9 cellular contexts compared by ENCODE assay signal in genomic region chr12:54277823-54278276, GRCh38. TPM values are rescaled to one million over a fixed set of nuclear protein-coding genes. Genes with fewer than 3 reads are reported as not detected.
DNase-seq lines count a peak whose midpoint lies in the region; ATAC-seq and TF ChIP-seq lines count a peak whose summit lies in the region.
"Had no signal": no experiment of that assay in that cellular context is flagged by ENCODE, and none has a peak within 500 bp of the region (broad histone marks: within the 10 kb centered on the region; RNA-seq: fewer than 3 reads in every experiment).

No MANE protein-coding gene starts in this region.

- H3K27me3 Mint-ChIP-seq in CD4-positive, alpha-beta memory T cell = no peaks in the 10 kb centered on the region
- H3K27me3 Mint-ChIP-seq in dendritic cell treated with granulocyte-macrophage colony-stimulating factor and Interleukin-4, amounts not matched to agents 40 ng/mL and 50 ng/mL, for 4 days = no peaks in the 10 kb centered on the region
- H3K27me3 Mint-ChIP-seq in activated naive CD4-positive, alpha-beta T cell treated with anti-CD3 and anti-CD28 coated beads, Interleukin-2, amount 10 ng/mL, durations not matched to agents 7 days and 5 days = no peaks in the 10 kb centered on the region

- H3K27me3 ChIP-seq in CD4-positive, alpha-beta memory T cell (ENCODE audit: insufficient read depth, low read length) = no peaks in the 10 kb centered on the region
- H3K27me3 ChIP-seq in KMS-11 (ENCODE audit: insufficient read depth, low read depth) (no peaks in the 10 kb centered on the region), neutrophil (no peaks in the 10 kb centered on the region)

- CTCF ChIA-PET in CD4-positive, alpha-beta memory T cell (lab: Charles Lee; ENCODE audit: partially characterized antibody) = interaction anchor here (1.4 to 4.0 kb wide), 2 partner anchors 15 to 46 kb away, joined by 4 to 25 read pairs; partner anchors contain the start of gene COPZ1
- CTCF ChIA-PET in activated naive CD4-positive, alpha-beta T cell treated with anti-CD3 and anti-CD28 coated beads, Interleukin-2, amount 10 ng/mL, durations not matched to agents 7 days and 5 days (lab: Charles Lee) = no interaction called here

- POLR2A ChIA-PET in CD4-positive, alpha-beta memory T cell (lab: Charles Lee; ENCODE audit: partially characterized antibody) = interaction anchor here (1.4 to 1.8 kb wide), 2 partner anchors 11 to 14 kb away, joined by 3 to 5 read pairs; no protein-coding TSS in a partner anchor

- H3K4me3 ChIP-seq in CD4-positive, alpha-beta memory T cell (ENCODE audit: low read length in 2 of 2) = peak overlapping the region in 1 of 2 donors; percentile 10
- H3K4me3 ChIP-seq in KMS-11 (IDR thresholded peaks at IDR 0.05; ENCODE audit: insufficient read depth, low read depth, low read length) (no peak overlapping the region), neutrophil (ENCODE audit: low read depth in 1 of 2, low read length in 1 of 2) (no peak overlapping the region)

- H3K27ac ChIP-seq in CD4-positive, alpha-beta memory T cell (ENCODE audit: low read depth, low read length) = peak overlapping the region; percentile 92
- H3K27ac ChIP-seq in KMS-11 = no peak overlapping the region; the same call in 1 of the 2 replicates
- peak overlapping the region; percentile 86 for H3K27ac ChIP-seq in neutrophil

- H3K4me3 Mint-ChIP-seq in CD4-positive, alpha-beta memory T cell = peak overlapping the region in 1 of 8 donors; percentile 57
- peak overlapping the region; percentile 32 for H3K4me3 Mint-ChIP-seq in dendritic cell treated with granulocyte-macrophage colony-stimulating factor and Interleukin-4, amounts not matched to agents 40 ng/mL and 50 ng/mL, for 4 days
- no peak overlapping the region for H3K4me3 Mint-ChIP-seq in activated naive CD4-positive, alpha-beta T cell treated with anti-CD3 and anti-CD28 coated beads, Interleukin-2, amount 10 ng/mL, durations not matched to agents 7 days and 5 days

- H3K4me1 ChIP-seq in CD4-positive, alpha-beta memory T cell (ENCODE audit: insufficient read depth, low read length) = peaks cover 55% of the 10 kb centered on the region
- peaks cover 52% of the 10 kb centered on the region for H3K4me1 ChIP-seq in KMS-11 (ENCODE audit: low read depth, poor library complexity, severe bottlenecking)
- H3K4me1 ChIP-seq in neutrophil (ENCODE audit: control insufficient read depth in 1 of 2, insufficient read depth in 1 of 2, low read depth in 1 of 2, low read length in 1 of 2) = peaks cover 51 to 52% of the 10 kb centered on the region in 2 experiments

- no peak for ATAC-seq in GM18868 (IDR thresholded peaks at IDR 0.05; ENCODE audit: unreplicated experiment)

- peak overlapping the region; percentile 99; the same call in 1 of the 2 replicates for H3K9ac ChIP-seq in KMS-11

- intact Hi-C loops in CD4-positive, alpha-beta memory T cell (cut with micrococcal nuclease) = no loop called here
- intact Hi-C loops in dendritic cell treated with granulocyte-macrophage colony-stimulating factor and Interleukin-4, amounts not matched to agents 40 ng/mL and 50 ng/mL, for 4 days (cut with micrococcal nuclease) = no loop called here

- DNase-seq in CD4-positive, alpha-beta memory T cell = no peak
- no peak for DNase-seq in activated naive CD4-positive, alpha-beta T cell treated with anti-CD3 and anti-CD28 coated beads, Interleukin-2, amount 10 ng/mL, durations not matched to agents 7 days and 5 days
- DNase-seq in activated gamma-delta T cell (lab: John Stamatoyannopoulos, UW) (no peak), RPMI8226 (no peak)
- DNase-seq: occipital lobe had no signal

- peaks cover 12 to 13% of the 10 kb centered on the region in 2 donors for H3K36me3 Mint-ChIP-seq in CD4-positive, alpha-beta memory T cell
- H3K36me3 Mint-ChIP-seq in dendritic cell treated with granulocyte-macrophage colony-stimulating factor and Interleukin-4, amounts not matched to agents 40 ng/mL and 50 ng/mL, for 4 days (ENCODE audit: low read depth) = peaks cover 15% of the 10 kb centered on the region
- H3K36me3 Mint-ChIP-seq in activated naive CD4-positive, alpha-beta T cell treated with anti-CD3 and anti-CD28 coated beads, Interleukin-2, amount 10 ng/mL, durations not matched to agents 7 days and 5 days = peaks cover 35% of the 10 kb centered on the region

- TF ChIP-seq CTCF in KMS-11 (conservative IDR thresholded peaks at IDR 0.05; ENCODE audit: low read depth, low read length) (no peak), neutrophil (IDR thresholded peaks at IDR 0.05) (no peak)

- H3K9me3 ChIP-seq in CD4-positive, alpha-beta memory T cell (ENCODE audit: control insufficient read depth in 1 of 2, low read length in 2 of 2) = no peaks in the 10 kb centered on the region
- no peaks in the 10 kb centered on the region for H3K9me3 ChIP-seq in neutrophil

- H3K79me2 ChIP-seq in KMS-11 (ENCODE audit: insufficient read depth, low read depth) = peaks cover 78% of the 10 kb centered on the region

- no peak overlapping the region for H3K27ac Mint-ChIP-seq in CD4-positive, alpha-beta memory T cell
- H3K27ac Mint-ChIP-seq in dendritic cell treated with granulocyte-macrophage colony-stimulating factor and Interleukin-4, amounts not matched to agents 40 ng/mL and 50 ng/mL, for 4 days = no peak overlapping the region
- no peak overlapping the region for H3K27ac Mint-ChIP-seq in activated naive CD4-positive, alpha-beta T cell treated with anti-CD3 and anti-CD28 coated beads, Interleukin-2, amount 10 ng/mL, durations not matched to agents 7 days and 5 days

- H4K20me1 ChIP-seq in KMS-11 (ENCODE audit: insufficient read depth) = peaks cover 15% of the 10 kb centered on the region

- H2AFZ ChIP-seq in KMS-11 (ENCODE audit: low read depth) = no peak overlapping the region

- H3K9me3 Mint-ChIP-seq in CD4-positive, alpha-beta memory T cell = no peaks in the 10 kb centered on the region
- no peaks in the 10 kb centered on the region for H3K9me3 Mint-ChIP-seq in dendritic cell treated with granulocyte-macrophage colony-stimulating factor and Interleukin-4, amounts not matched to agents 40 ng/mL and 50 ng/mL, for 4 days
- no peaks in the 10 kb centered on the region for H3K9me3 Mint-ChIP-seq in activated naive CD4-positive, alpha-beta T cell treated with anti-CD3 and anti-CD28 coated beads, Interleukin-2, amount 10 ng/mL, durations not matched to agents 7 days and 5 days

- peaks cover 13% of the 10 kb centered on the region for H3K36me3 ChIP-seq in CD4-positive, alpha-beta memory T cell (ENCODE audit: insufficient read depth, low read length)
- peaks cover 24% of the 10 kb centered on the region for H3K36me3 ChIP-seq in KMS-11 (ENCODE audit: insufficient read depth)
- peaks cover 8% of the 10 kb centered on the region for H3K36me3 ChIP-seq in neutrophil

- H3K4me1 Mint-ChIP-seq in CD4-positive, alpha-beta memory T cell = peaks cover 31 to 40% (median 34%) of the 10 kb centered on the region in 4 donors
- peaks cover 24% of the 10 kb centered on the region for H3K4me1 Mint-ChIP-seq in dendritic cell treated with granulocyte-macrophage colony-stimulating factor and Interleukin-4, amounts not matched to agents 40 ng/mL and 50 ng/mL, for 4 days (ENCODE audit: low read depth)
- H3K4me1 Mint-ChIP-seq in activated naive CD4-positive, alpha-beta T cell treated with anti-CD3 and anti-CD28 coated beads, Interleukin-2, amount 10 ng/mL, durations not matched to agents 7 days and 5 days = peaks cover 50% of the 10 kb centered on the region

- H3K4me2 ChIP-seq in KMS-11 = peak overlapping the region; percentile 94

RNA-seq across cellular contexts. Expression of gene CBX5, which starts 2.1 kb away (rescaled TPM):
- 10 to 100 TPM; 71.0 to 76.3 TPM for total RNA-seq in CD4-positive, alpha-beta memory T cell
- 10 to 100 TPM; 13.3 to 19.2 TPM for polyA plus RNA-seq in CD4-positive, alpha-beta memory T cell

RNA-seq across cellular contexts. Expression of gene HNRNPA1, which starts 2.7 kb away (rescaled TPM):
- 1,000 to 10,000 TPM in 1 of 2 experiments, 100 to 1,000 TPM in 1; 986 to 1,061 TPM for total RNA-seq in CD4-positive, alpha-beta memory T cell
- 100 to 1,000 TPM; 756 to 958 TPM for polyA plus RNA-seq in CD4-positive, alpha-beta memory T cell

RNA-seq across cellular contexts. Expression of gene NFE2, which starts 23.0 kb away (rescaled TPM):
- not detected for total RNA-seq in CD4-positive, alpha-beta memory T cell
- under 1 TPM in 1 of 2 donors, not detected in 1; 0.25 TPM for polyA plus RNA-seq in CD4-positive, alpha-beta memory T cell

RNA-seq across cellular contexts. Expression of gene COPZ1, which starts 47.1 kb away (rescaled TPM):
- total RNA-seq in CD4-positive, alpha-beta memory T cell = 10 to 100 TPM; 81.6 to 92.0 TPM
- polyA plus RNA-seq in CD4-positive, alpha-beta memory T cell = 100 to 1,000 TPM; 149 to 200 TPM
